Comparison of ENCODE assay signal across 10 cellular contexts in the genomic region with DNA sequence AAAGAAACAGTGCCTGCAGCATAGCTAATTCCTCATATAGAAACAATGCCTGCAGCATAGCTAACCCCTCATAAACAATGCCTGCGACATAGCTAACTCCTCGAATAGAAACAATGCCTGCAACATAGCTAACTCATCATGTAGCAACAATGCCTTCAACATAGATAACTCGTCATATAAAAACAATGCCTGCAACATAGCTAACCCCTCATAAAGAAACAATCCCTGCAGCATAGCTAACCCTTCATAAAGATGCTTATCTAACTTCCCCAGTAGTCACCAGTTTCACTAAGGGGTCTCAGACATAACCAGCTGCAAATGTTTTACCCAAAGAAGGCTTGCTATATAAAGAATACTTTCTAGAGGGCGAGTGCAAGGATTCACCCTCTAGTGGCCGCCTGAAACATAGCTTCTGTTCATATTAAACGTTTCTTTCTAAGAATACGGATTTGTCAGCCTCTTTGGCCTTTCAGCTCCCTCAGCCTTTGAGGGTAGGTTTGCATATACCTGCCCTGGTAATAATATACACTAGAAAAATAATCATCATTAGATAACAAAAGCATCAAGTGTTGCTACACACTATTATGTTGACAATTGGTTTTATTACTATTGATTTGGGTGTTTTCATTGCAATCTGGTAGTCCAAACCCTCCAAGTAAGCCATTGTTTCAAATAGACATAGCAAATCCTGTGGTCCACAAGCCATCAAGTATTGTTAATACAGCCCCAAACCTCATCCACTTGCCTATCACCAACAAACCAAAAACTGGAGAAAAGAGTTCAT. TPM values are rescaled to one million over a fixed set of nuclear protein-coding genes. Genes with fewer than 3 reads are reported as not detected.
DNase-seq lines count a peak whose midpoint lies in the region; ATAC-seq and TF ChIP-seq lines count a peak whose summit lies in the region.
"Had no signal": no experiment of that assay in that cellular context is flagged by ENCODE, and none has a peak within 500 bp of the region (broad histone marks: within the 10 kb centered on the region; RNA-seq: fewer than 3 reads in every experiment).

No MANE protein-coding gene starts in this region.

- no peaks in the 10 kb centered on the region for H3K9me3 ChIP-seq in OCI-LY7 (ENCODE audit: low read length)
- H3K9me3 ChIP-seq in sigmoid colon, result peaks cover 0 to 2% (median 0%) of the 10 kb centered on the region in 4 donors

- no peak for TF ChIP-seq EP300 in sigmoid colon (IDR thresholded peaks at IDR 0.05)

- H3K9me2 ChIP-seq in OCI-LY7 (ENCODE audit: insufficient read depth, low read length), result no peaks in the 10 kb centered on the region

- H4K20me1 ChIP-seq in OCI-LY7 (ENCODE audit: insufficient read depth, low read length), result no peaks in the 10 kb centered on the region
- H4K20me1 ChIP-seq: BLaER1 had no signal

- H3K36me3 ChIP-seq in OCI-LY7 (ENCODE audit: insufficient read depth, low read length), result no peaks in the 10 kb centered on the region
- H3K36me3 ChIP-seq in sigmoid colon, result no peaks in the 10 kb centered on the region
- H3K36me3 ChIP-seq: BLaER1 had no signal

- peak; percentile 26 for DNase-seq in activated CD4-positive, alpha-beta T cell treated with anti-CD3 and anti-CD28 coated beads for 36 hours
- no peak for DNase-seq in activated CD4-positive, alpha-beta T cell treated with anti-CD3 and anti-CD28 coated beads for 1 hour
- peak; percentile 51 for DNase-seq in OCI-LY7 (ENCODE audit: low spot score)
- peak; percentile 41 for DNase-seq in fibroblast of pulmonary artery (ENCODE audit: low read depth)
- no peak for DNase-seq in sigmoid colon
- no peak for DNase-seq in C1 segment of cervical spinal cord (lab: John Stamatoyannopoulos, UW)
- DNase-seq in cerebellum (ENCODE audit: low spot score), result no peak
- DNase-seq: activated naive CD8-positive, alpha-beta T cell treated with anti-CD3 and anti-CD28 coated beads, Interleukin-2, amount 10 ng/mL, durations not matched to agents 7 days and 5 days had no signal

- no peak for TF ChIP-seq POLR2A in sigmoid colon (IDR thresholded peaks at IDR 0.05)

- peak; percentile 85 for TF ChIP-seq CTCF in OCI-LY7 (conservative IDR thresholded peaks at IDR 0.05; ENCODE audit: low read length)
- TF ChIP-seq CTCF in fibroblast of pulmonary artery (IDR thresholded peaks at IDR 0.05; ENCODE audit: low read length, missing control alignments), result peak; percentile 77
- TF ChIP-seq CTCF in sigmoid colon (IDR thresholded peaks at IDR 0.05), result peak in 3 of 4 experiments; percentile 23 to 56 (median 33)

- H3K4me3 ChIP-seq in OCI-LY7 (ENCODE audit: low read depth, low read length, poor library complexity, severe bottlenecking) (no peak overlapping the region), fibroblast of pulmonary artery (replicated peaks; ENCODE audit: low read depth, low read length) (no peak overlapping the region), sigmoid colon (no peak overlapping the region)
- H3K4me3 ChIP-seq: BLaER1 had no signal

- no peaks in the 10 kb centered on the region for H3K27me3 Mint-ChIP-seq in activated CD4-positive, alpha-beta T cell treated with anti-CD3 and anti-CD28 coated beads for 36 hours

- H3K79me2 ChIP-seq in OCI-LY7 (ENCODE audit: insufficient read depth, low read depth, low read length), result no peaks in the 10 kb centered on the region

- H3K27ac Mint-ChIP-seq in activated CD4-positive, alpha-beta T cell treated with anti-CD3 and anti-CD28 coated beads for 36 hours, result no peak overlapping the region
- H3K27ac Mint-ChIP-seq: activated naive CD8-positive, alpha-beta T cell treated with anti-CD3 and anti-CD28 coated beads, Interleukin-2, amount 10 ng/mL, durations not matched to agents 7 days and 5 days had no signal

- no peak overlapping the region for H3K4me3 Mint-ChIP-seq in activated CD4-positive, alpha-beta T cell treated with anti-CD3 and anti-CD28 coated beads for 36 hours
- H3K4me3 Mint-ChIP-seq: activated naive CD8-positive, alpha-beta T cell treated with anti-CD3 and anti-CD28 coated beads, Interleukin-2, amount 10 ng/mL, durations not matched to agents 7 days and 5 days had no signal

- H3K36me3 Mint-ChIP-seq in activated CD4-positive, alpha-beta T cell treated with anti-CD3 and anti-CD28 coated beads for 36 hours (ENCODE audit: low read depth), result no peaks in the 10 kb centered on the region

- H3K27ac ChIP-seq in OCI-LY7 (ENCODE audit: low read depth, low read length, poor library complexity, severe bottlenecking) (no peak overlapping the region), sigmoid colon (no peak overlapping the region)
- H3K27ac ChIP-seq: BLaER1 had no signal

- intact Hi-C loops in activated CD4-positive, alpha-beta T cell treated with anti-CD3 and anti-CD28 coated beads for 36 hours (cut with DNase I, micrococcal nuclease), result no loop called here
- intact Hi-C loops in OCI-LY7 (cut with micrococcal nuclease; ENCODE audit: unreplicated experiment), result loop anchor here (5.0 kb wide), 1 partner anchor 52 kb away; no protein-coding TSS in a partner anchor
- intact Hi-C loops in sigmoid colon (cut with DNase I), result no loop called here

- ATAC-seq in activated CD4-positive, alpha-beta T cell treated with anti-CD3 and anti-CD28 coated beads for 36 hours, result no peak
- no peak for ATAC-seq in HG03342 (IDR thresholded peaks at IDR 0.05; ENCODE audit: unreplicated experiment)

- BruUV-seq in OCI-LY7 (replicated peaks; lab: Mats Ljungman, UMichigan), result no TSS peak

- H2AFZ ChIP-seq in OCI-LY7 (ENCODE audit: low read length), result no peak overlapping the region

- H3K4me1 ChIP-seq in OCI-LY7 (ENCODE audit: insufficient read depth, low read length, poor library complexity, severe bottlenecking), result no peaks in the 10 kb centered on the region
- no peaks in the 10 kb centered on the region for H3K4me1 ChIP-seq in sigmoid colon
- H3K4me1 ChIP-seq: BLaER1 had no signal

- H3K4me1 Mint-ChIP-seq in activated CD4-positive, alpha-beta T cell treated with anti-CD3 and anti-CD28 coated beads for 36 hours, result peaks cover 3% of the 10 kb centered on the region

- no peaks in the 10 kb centered on the region for H3K27me3 ChIP-seq in sigmoid colon
- H3K27me3 ChIP-seq: BLaER1 had no signal

- POLR2A ChIA-PET in activated CD4-positive, alpha-beta T cell treated with anti-CD3 and anti-CD28 coated beads for 36 hours (lab: Charles Lee), result no interaction called here
- POLR2A ChIA-PET in OCI-LY7 (lab: Charles Lee), result interaction anchor here (1.1 to 1.9 kb wide), 4 partner anchors 11 to 144 kb away, joined by 4 to 5 read pairs (median 4); a partner anchor contains a TSS

- no peaks in the 10 kb centered on the region for H3K9me3 Mint-ChIP-seq in activated CD4-positive, alpha-beta T cell treated with anti-CD3 and anti-CD28 coated beads for 36 hours (ENCODE audit: low read depth)
- H3K9me3 Mint-ChIP-seq: activated naive CD8-positive, alpha-beta T cell treated with anti-CD3 and anti-CD28 coated beads, Interleukin-2, amount 10 ng/mL, durations not matched to agents 7 days and 5 days had no signal

- CTCF ChIA-PET in activated CD4-positive, alpha-beta T cell treated with anti-CD3 and anti-CD28 coated beads for 36 hours (lab: Charles Lee), result interaction anchor here (0.6 to 3.0 kb wide), 23 partner anchors 8 to 1457 kb away, joined by 3 to 30 read pairs (median 3); a partner anchor contains a TSS
- CTCF ChIA-PET in OCI-LY7 (lab: Charles Lee; ENCODE audit: unreplicated experiment), result no interaction called here

- 21 to 22% methylated on average over 7 of the region's 7 CpGs for WGBS in sigmoid colon, 2 donors

- no peak overlapping the region for H3K4me2 ChIP-seq in OCI-LY7 (ENCODE audit: low read length)
- H3K4me2 ChIP-seq: BLaER1 had no signal

RNA-seq across cellular contexts. Expression of a gene that starts 44.4 kb away (rescaled TPM):
- total RNA-seq in activated CD4-positive, alpha-beta T cell treated with anti-CD3 and anti-CD28 coated beads for 36 hours, result 10 to 100 TPM; 11.6 to 15.4 TPM
- 15.4 and 16.4 TPM in 2 replicates for total RNA-seq in OCI-LY7 (2014; rRNA removed; shearing (Covaris generic))
- total RNA-seq in OCI-LY7 (2022) (14.2 and 14.7 TPM in 2 replicates), sigmoid colon (10 to 100 TPM; 17.8 to 20.8 (median 20.0) TPM), cerebellum (31.4 TPM)
- 1 to 10 TPM; 3.6 to 9.0 (median 5.1) TPM for polyA plus RNA-seq in sigmoid colon

Comparison
In these comparisons a context has a peak if more than half of its experiments do, and no peak if none do; other contexts are left out.
1. DNase-seq: peak in activated CD4-positive, alpha-beta T cell treated with anti-CD3 and anti-CD28 coated beads for 36 hours (single experiment), OCI-LY7 (single experiment) and fibroblast of pulmonary artery (single experiment); none in activated CD4-positive, alpha-beta T cell treated with anti-CD3 and anti-CD28 coated beads for 1 hour (single experiment), sigmoid colon (single experiment), C1 segment of cervical spinal cord (0 of 14) and cerebellum (single experiment).
2. CTCF ChIP-seq: peak in every context shown above with its lines; median percentile 85 in OCI-LY7; 77 in fibroblast of pulmonary artery; 33 in sigmoid colon.